ENCODE assay signal across 23 cellular contexts in the genomic region with DNA sequence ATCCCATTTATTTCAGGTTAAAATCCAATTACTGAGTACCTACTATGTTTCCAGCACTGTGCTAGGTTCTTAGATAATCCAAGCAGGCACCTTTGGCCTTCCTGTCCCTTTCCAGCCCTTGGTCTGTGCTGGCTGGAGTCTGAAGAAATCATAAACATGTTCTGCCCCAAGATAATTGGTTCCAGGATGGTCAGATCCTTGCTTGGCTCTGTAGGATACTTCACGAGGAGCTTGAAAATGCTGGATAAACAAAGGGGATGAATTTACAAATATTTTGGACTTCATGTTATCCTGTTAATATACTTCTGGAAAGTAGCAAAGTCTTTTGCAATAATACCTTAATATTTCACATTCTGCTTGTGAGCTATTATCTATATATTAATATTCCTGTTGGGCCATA.
"Had no signal": no experiment of that assay in that cellular context is flagged by ENCODE, and none has a peak within 500 bp of the region (broad histone marks: within the 10 kb centered on the region; RNA-seq: fewer than 3 reads in every experiment).

No MANE protein-coding gene starts in this region.

- ATAC-seq: activated T-helper 17 cell treated with anti-CD3 and anti-CD28 coated beads, Interleukin-2, amount 50 U/mL, for 72 hours; PC-3; T-cell had no signal

- FAIRE-seq: bronchial epithelial cell had no signal

- H3K27ac ChIP-seq: VCaP had no signal

- DNase-seq: activated CD4-positive, alpha-beta memory T cell treated with anti-CD3 and anti-CD28 coated beads for 36 hours; activated CD4-positive, alpha-beta T cell treated with anti-CD3 and anti-CD28 coated beads, Interleukin-2, amount 10 ng/mL, durations not matched to agents 7 days and 5 days; activated CD4-positive, CD25-positive, alpha-beta regulatory T cell; activated CD8-positive, alpha-beta memory T cell treated with anti-CD3 and anti-CD28 coated beads for 24 hours; activated gamma-delta T cell; activated naive CD4-positive, alpha-beta T cell treated with anti-CD3 and anti-CD28 coated beads for 36 hours; activated T-cell treated with anti-CD3 and anti-CD28 coated beads, Interleukin-2, amount 50 U/mL, for 48 hours; central memory CD4-positive, alpha-beta T cell; KG1; MV-4-11; NCI-H1105; NCI-H1436; NCI-H1694 treated with DMSO at 0.1 percent for 48 hours; NCI-H2029 treated with DMSO at 0.1 percent for 48 hours; NCI-H510A treated with DMSO at 0.1 percent for 48 hours; PC-3; SIG-M5; T-cell; T-helper 2 cell; T1000 had no signal
